ENCODE assay signal across 17 cellular contexts in the genomic region with DNA sequence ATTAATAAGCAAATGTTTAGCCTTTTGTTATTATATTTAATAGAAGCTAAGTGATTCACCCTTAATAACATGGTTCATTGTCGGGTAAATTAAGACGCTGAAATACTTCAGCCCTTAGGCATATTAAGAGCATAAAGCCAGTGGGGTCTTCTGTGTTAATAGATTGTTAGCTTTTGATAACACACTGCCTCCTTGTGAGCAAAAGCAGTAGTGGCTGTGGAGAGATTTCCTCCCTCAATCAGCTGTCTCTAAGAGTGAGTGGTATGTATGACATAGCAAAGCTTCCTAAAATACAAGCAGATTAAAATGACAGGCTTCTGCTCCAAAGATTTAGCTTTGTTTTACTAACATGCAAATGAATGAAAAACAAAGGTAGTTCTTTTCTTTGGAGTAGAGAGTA.
DNase-seq lines count a peak whose midpoint lies in the region; ATAC-seq and TF ChIP-seq lines count a peak whose summit lies in the region.
"Had no signal": no experiment of that assay in that cellular context is flagged by ENCODE, and none has a peak within 500 bp of the region (broad histone marks: within the 10 kb centered on the region; RNA-seq: fewer than 3 reads in every experiment).

No MANE protein-coding gene starts in this region.

- no peak overlapping the region for H3K27ac Mint-ChIP-seq in neural progenitor cell
- H3K27ac Mint-ChIP-seq: brain; CD8-positive, alpha-beta memory T cell; effector memory CD8-positive, alpha-beta T cell had no signal

- H3K4me3 ChIP-seq in choroid plexus epithelial cell (ENCODE audit: low read depth, low read length) = no peak overlapping the region
- no peak overlapping the region for H3K4me3 ChIP-seq in neural progenitor cell
- H3K4me3 ChIP-seq: lung, Peyer's patch had no signal

- no peaks in the 10 kb centered on the region for H3K9me3 ChIP-seq in neural progenitor cell (ENCODE audit: low read depth)
- H3K9me3 ChIP-seq: Peyer's patch had no signal

- H3K36me3 Mint-ChIP-seq in neural progenitor cell = no peaks in the 10 kb centered on the region
- H3K36me3 Mint-ChIP-seq: brain; CD8-positive, alpha-beta memory T cell had no signal

- no peaks in the 10 kb centered on the region for H4K20me1 ChIP-seq in neural progenitor cell (ENCODE audit: low read depth)

- H3K9me3 Mint-ChIP-seq in neural progenitor cell = no peaks in the 10 kb centered on the region

- DNase-seq in DMS 273 (lab: John Stamatoyannopoulos, UW; ENCODE audit: unreplicated experiment) (peak; percentile 1), DMS 273 treated with DMSO at 0.1 percent for 48 hours (lab: John Stamatoyannopoulos, UW) (no peak), NCI-H146 treated with DMSO at 0.1 percent for 48 hours (lab: John Stamatoyannopoulos, UW; ENCODE audit: unreplicated experiment) (peak; percentile 83), choroid plexus epithelial cell (ENCODE audit: low read depth) (no peak), neural progenitor cell (ENCODE audit: low spot score) (peak; percentile 31), GM19238 (ENCODE audit: insufficient read length, low spot score) (no peak)
- DNase-seq: 8988T; activated effector memory CD4-positive, alpha-beta T cell treated with Interleukin-2 at 50 U/mL for 16 hours; CD8-positive, alpha-beta memory T cell; effector memory CD8-positive, alpha-beta T cell; head of caudate nucleus; Peyer's patch; trophoblast cell had no signal

- ATAC-seq in GM21515 (IDR thresholded peaks at IDR 0.05; ENCODE audit: unreplicated experiment) (no peak), HG03571 (IDR thresholded peaks at IDR 0.05; ENCODE audit: unreplicated experiment) (no peak)
- ATAC-seq: effector memory CD8-positive, alpha-beta T cell had no signal

- H3K4me1 ChIP-seq in neural progenitor cell = no peaks in the 10 kb centered on the region
- H3K4me1 ChIP-seq: Peyer's patch had no signal

- H2AFZ ChIP-seq in neural progenitor cell (replicated peaks) = no peak overlapping the region

- no peak overlapping the region for H3K4me2 ChIP-seq in neural progenitor cell

- H3F3A ChIP-seq in neural progenitor cell (ENCODE audit: low read depth) = no peaks in the 10 kb centered on the region

- H3K27me3 Mint-ChIP-seq in neural progenitor cell (ENCODE audit: insufficient read depth, low read depth) = no peaks in the 10 kb centered on the region
- H3K27me3 Mint-ChIP-seq: CD8-positive, alpha-beta memory T cell; effector memory CD8-positive, alpha-beta T cell had no signal

- no peaks in the 10 kb centered on the region for H3K36me3 ChIP-seq in neural progenitor cell
- H3K36me3 ChIP-seq: Peyer's patch had no signal

- H3K27me3 ChIP-seq in neural progenitor cell = no peaks in the 10 kb centered on the region
- H3K27me3 ChIP-seq: Peyer's patch had no signal

- H3K4me1 Mint-ChIP-seq in neural progenitor cell = peaks cover under 1% of the 10 kb centered on the region
- H3K4me1 Mint-ChIP-seq: brain; CD8-positive, alpha-beta memory T cell had no signal

- no peak overlapping the region for H3K27ac ChIP-seq in neural progenitor cell
- H3K27ac ChIP-seq: Peyer's patch had no signal

- H3K9ac ChIP-seq in neural progenitor cell = no peak overlapping the region

- H3K4me3 Mint-ChIP-seq in neural progenitor cell = no peak overlapping the region
- H3K4me3 Mint-ChIP-seq: brain; CD8-positive, alpha-beta memory T cell; effector memory CD8-positive, alpha-beta T cell had no signal

- TF ChIP-seq CTCF in choroid plexus epithelial cell (conservative IDR thresholded peaks at IDR 0.05; ENCODE audit: low read depth, low read length) (peak; percentile 19), neural progenitor cell (IDR thresholded peaks at IDR 0.05) (peak; percentile 64)

- H3K79me2 ChIP-seq in neural progenitor cell (ENCODE audit: low read depth) = no peaks in the 10 kb centered on the region

Comparison
In these comparisons a context has a peak if more than half of its experiments do, and no peak if none do; other contexts are left out.
1. DNase-seq: peak in DMS 273 (single experiment), NCI-H146 treated with DMSO at 0.1 percent for 48 hours (single experiment) and neural progenitor cell (single experiment); none in DMS 273 treated with DMSO at 0.1 percent for 48 hours (single experiment), choroid plexus epithelial cell (single experiment) and GM19238 (single experiment).